Comparison of ENCODE assay signal across 25 cellular contexts in genomic region chr14:99581960-99582359, GRCh38.
"Had no signal": no experiment of that assay in that cellular context is flagged by ENCODE, and none has a peak within 500 bp of the region (broad histone marks: within the 10 kb centered on the region; RNA-seq: fewer than 3 reads in every experiment).

No MANE protein-coding gene starts in this region.

- H3K4me2 ChIP-seq: smooth muscle cell had no signal

- DNase-seq: activated CD4-positive, alpha-beta T cell treated with anti-CD3 and anti-CD28 coated beads, Interleukin-2, amount 10 ng/mL, durations not matched to agents 7 days and 5 days; activated CD4-positive, CD25-positive, alpha-beta regulatory T cell; activated CD8-positive, alpha-beta T cell treated with anti-CD3 and anti-CD28 coated beads, Interleukin-2, amount 10 ng/mL, durations not matched to agents 7 days and 5 days; activated gamma-delta T cell treated with Interleukin-2 at 50 U/mL for 16 hours; aorta; brain microvascular endothelial cell; cerebellar nuclear complex; heart right ventricle; left colon; mucosa of descending colon; nephron progenitor cell; occipital lobe; stimulated activated CD4-positive, alpha-beta T cell treated with anti-CD3 and anti-CD28 coated beads, Interleukin-2, amount 100 ng/mL, for 48 hours; stimulated activated CD8-positive, alpha-beta memory T cell treated with anti-CD3 and anti-CD28 coated beads, Interleukin-4, amount 100 ng/mL, for 48 hours; stimulated activated naive B cell treated with anti-CD40 and anti-IgM and Interleukin-4, amounts not matched to agents 10 μg/mL and 1 μg/mL and 100 μg/mL, for 72 hours; T1000; testis had no signal

- H3K4me3 ChIP-seq: coronary artery, heart right ventricle, mucosa of descending colon, smooth muscle cell, testis, upper lobe of left lung had no signal

- ATAC-seq: activated CD8-positive, alpha-beta T cell treated with anti-CD3 and anti-CD28 coated beads, Interleukin-2, amount 10 ng/mL, durations not matched to agents 7 days and 5 days; left colon; mucosa of descending colon; sciatic nerve; stimulated activated naive B cell treated with anti-CD40 and anti-IgM and Interleukin-4, amounts not matched to agents 10 μg/mL and 1 μg/mL and 100 μg/mL, for 72 hours had no signal

- H3K36me3 ChIP-seq: brain microvascular endothelial cell, heart right ventricle, upper lobe of left lung had no signal

- H3K4me3 Mint-ChIP-seq: activated CD4-positive, alpha-beta T cell treated with anti-CD3 and anti-CD28 coated beads, Interleukin-2, amount 10 ng/mL, durations not matched to agents 7 days and 5 days; activated CD8-positive, alpha-beta T cell treated with anti-CD3 and anti-CD28 coated beads, Interleukin-2, amount 10 ng/mL, durations not matched to agents 7 days and 5 days; activated naive CD4-positive, alpha-beta T cell treated with anti-CD3 and anti-CD28 coated beads, Interleukin-2, amount 50 U/mL, for 24 hours; memory B cell; nephron progenitor cell; stimulated activated naive B cell treated with anti-CD40 and anti-IgM and Interleukin-4, amounts not matched to agents 10 μg/mL and 1 μg/mL and 100 μg/mL, for 72 hours; T-helper 1 cell treated with Interleukin-12 subunit alpha and Interleukin-12 subunit beta and Interleukin-4 antibody, amounts not matched to agents 30 μg/mL and 1 μg/mL, for 36 hours had no signal

- H3K4me1 Mint-ChIP-seq: activated CD4-positive, alpha-beta T cell treated with anti-CD3 and anti-CD28 coated beads, Interleukin-2, amount 10 ng/mL, durations not matched to agents 7 days and 5 days had no signal

- H3K27me3 ChIP-seq: brain microvascular endothelial cell, heart right ventricle, testis, upper lobe of left lung had no signal

- H3K36me3 Mint-ChIP-seq: activated naive CD4-positive, alpha-beta T cell treated with anti-CD3 and anti-CD28 coated beads, Interleukin-2, amount 50 U/mL, for 24 hours; memory B cell; stimulated activated naive B cell treated with anti-CD40 and anti-IgM and Interleukin-4, amounts not matched to agents 10 μg/mL and 1 μg/mL and 100 μg/mL, for 72 hours had no signal

- H3K9me3 ChIP-seq: heart right ventricle, mucosa of descending colon, testis, upper lobe of left lung had no signal

- H3K27me3 Mint-ChIP-seq: activated CD4-positive, alpha-beta T cell treated with anti-CD3 and anti-CD28 coated beads, Interleukin-2, amount 10 ng/mL, durations not matched to agents 7 days and 5 days; activated naive CD4-positive, alpha-beta T cell treated with anti-CD3 and anti-CD28 coated beads, Interleukin-2, amount 50 U/mL, for 24 hours had no signal

- H3K9me3 Mint-ChIP-seq: activated CD4-positive, alpha-beta T cell treated with anti-CD3 and anti-CD28 coated beads, Interleukin-2, amount 10 ng/mL, durations not matched to agents 7 days and 5 days; activated naive CD4-positive, alpha-beta T cell treated with anti-CD3 and anti-CD28 coated beads, Interleukin-2, amount 50 U/mL, for 24 hours; memory B cell; nephron progenitor cell; stimulated activated naive B cell treated with anti-CD40 and anti-IgM and Interleukin-4, amounts not matched to agents 10 μg/mL and 1 μg/mL and 100 μg/mL, for 72 hours; T-helper 1 cell treated with Interleukin-12 subunit alpha and Interleukin-12 subunit beta and Interleukin-4 antibody, amounts not matched to agents 30 μg/mL and 1 μg/mL, for 36 hours had no signal

- FAIRE-seq: keratinocyte had no signal

- H3K27ac ChIP-seq: brain microvascular endothelial cell, coronary artery, heart right ventricle, testis had no signal

- H3K27ac Mint-ChIP-seq: activated CD8-positive, alpha-beta T cell treated with anti-CD3 and anti-CD28 coated beads, Interleukin-2, amount 10 ng/mL, durations not matched to agents 7 days and 5 days; activated naive CD4-positive, alpha-beta T cell treated with anti-CD3 and anti-CD28 coated beads, Interleukin-2, amount 50 U/mL, for 24 hours; memory B cell; nephron progenitor cell; stimulated activated naive B cell treated with anti-CD40 and anti-IgM and Interleukin-4, amounts not matched to agents 10 μg/mL and 1 μg/mL and 100 μg/mL, for 72 hours; T-helper 1 cell treated with Interleukin-12 subunit alpha and Interleukin-12 subunit beta and Interleukin-4 antibody, amounts not matched to agents 30 μg/mL and 1 μg/mL, for 36 hours had no signal
